Comparison of ENCODE assay signal across 8 cellular contexts in the genomic region with DNA sequence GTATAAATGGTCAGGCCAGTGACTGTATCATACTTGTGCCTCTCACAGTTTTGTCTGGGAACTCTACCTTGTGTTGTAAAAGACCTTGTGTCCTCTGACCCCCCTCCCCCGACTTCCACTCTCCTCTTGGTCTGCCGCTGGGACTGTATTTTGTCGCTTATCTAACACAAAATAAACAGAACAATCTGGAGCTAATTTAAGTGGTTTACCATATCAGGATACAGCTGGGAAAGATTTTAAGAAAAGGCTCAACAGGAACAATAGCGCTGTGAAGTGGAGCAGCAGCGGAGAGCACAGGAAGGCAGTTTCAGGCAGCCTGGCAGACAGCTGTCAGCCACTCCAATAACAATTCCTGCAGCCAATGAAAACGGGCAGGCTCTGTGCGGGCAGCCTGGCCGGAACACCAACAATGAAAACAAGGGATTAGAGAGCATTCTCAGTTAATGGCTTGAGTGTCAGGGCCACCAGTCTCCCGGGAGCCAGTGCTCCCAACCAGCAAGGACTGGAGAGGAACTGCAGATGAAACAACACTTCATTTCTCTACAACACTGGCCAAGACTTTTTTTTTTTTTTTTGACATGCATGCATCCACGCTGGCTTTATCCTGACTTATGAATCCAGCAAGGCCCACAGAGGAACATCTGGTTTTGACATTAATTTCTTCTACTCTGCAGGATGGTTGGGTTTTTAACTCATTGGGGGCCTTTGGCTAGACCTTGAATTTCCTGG.
A peak's percentile ranks its signal among the peaks of the same experiment; 100 is the strongest.
DNase-seq lines count a peak whose midpoint lies in the region; ATAC-seq and TF ChIP-seq lines count a peak whose summit lies in the region.

No MANE protein-coding gene starts in this region.

- H3K4me3 ChIP-seq in breast epithelium, result peak overlapping the region in 1 of 3 donors; percentile 38

- no peak for TF ChIP-seq POLR2A in breast epithelium (IDR thresholded peaks at IDR 0.05)

- H3K27me3 Mint-ChIP-seq in MCF 10A (ENCODE audit: insufficient read depth, unreplicated experiment), result no peaks in the 10 kb centered on the region
- H3K27me3 Mint-ChIP-seq in activated T-helper 2 cell treated with anti-CD3 and anti-CD28 coated beads, Interferon-gamma antibody, Interleukin-2, Interleukin-4, amounts not matched to agents 10 μg/mL and 5 μg/mL and 100 μg/mL, durations not matched to agents 14 hours and 24 hours and 36 hours (ENCODE audit: low read depth), result no peaks in the 10 kb centered on the region
- no peaks in the 10 kb centered on the region for H3K27me3 Mint-ChIP-seq in effector memory CD8-positive, alpha-beta T cell

- no TSS peak for BruUV-seq in MCF 10A (replicated peaks; lab: Mats Ljungman, UMichigan)

- H3K4me1 ChIP-seq in breast epithelium, result no peaks in the 10 kb centered on the region

- CTCF ChIA-PET in MCF 10A (lab: Yijun Ruan, JAX), result no interaction called here

- H3K36me3 Mint-ChIP-seq in MCF 10A (ENCODE audit: insufficient read depth, unreplicated experiment), result no peaks in the 10 kb centered on the region
- H3K36me3 Mint-ChIP-seq in activated T-helper 2 cell treated with anti-CD3 and anti-CD28 coated beads, Interferon-gamma antibody, Interleukin-2, Interleukin-4, amounts not matched to agents 10 μg/mL and 5 μg/mL and 100 μg/mL, durations not matched to agents 14 hours and 24 hours and 36 hours (ENCODE audit: low read depth), result peaks cover 2% of the 10 kb centered on the region
- peaks cover 4% of the 10 kb centered on the region for H3K36me3 Mint-ChIP-seq in effector memory CD8-positive, alpha-beta T cell (ENCODE audit: insufficient read depth)

- intact Hi-C loops in breast epithelium (cut with DNase I; ENCODE audit: low total_unique reads) (loop anchor here (5.0 kb wide), 1 partner anchor 1104 kb away; no protein-coding TSS in a partner anchor), MCF 10A (cut with micrococcal nuclease) (no loop called here), cardiac septum (cut with DNase I) (loop anchor here (2.0 to 5.0 kb wide), 2 partner anchors 230 to 361 kb away; no protein-coding TSS in a partner anchor), sciatic nerve (cut with DNase I) (no loop called here)
- intact Hi-C loops in activated T-helper 2 cell treated with anti-CD3 and anti-CD28 coated beads, Interferon-gamma antibody, Interleukin-2, Interleukin-4, amounts not matched to agents 10 μg/mL and 5 μg/mL and 100 μg/mL, durations not matched to agents 14 hours and 24 hours and 36 hours (cut with micrococcal nuclease), result no loop called here

- H3K36me3 ChIP-seq in breast epithelium, result no peaks in the 10 kb centered on the region

- H3K27ac Mint-ChIP-seq in MCF 10A (ENCODE audit: low read depth, unreplicated experiment), result no peak overlapping the region
- no peak overlapping the region for H3K27ac Mint-ChIP-seq in activated T-helper 2 cell treated with anti-CD3 and anti-CD28 coated beads, Interferon-gamma antibody, Interleukin-2, Interleukin-4, amounts not matched to agents 10 μg/mL and 5 μg/mL and 100 μg/mL, durations not matched to agents 14 hours and 24 hours and 36 hours
- H3K27ac Mint-ChIP-seq in effector memory CD8-positive, alpha-beta T cell, result no peak overlapping the region

- H3K27ac ChIP-seq in breast epithelium, result peak overlapping the region; percentile 52 to 77

- ATAC-seq in sciatic nerve, result peak; percentile 86
- ATAC-seq in effector memory CD8-positive, alpha-beta T cell (replicated peaks), result no peak

- no peak overlapping the region for H3K4me3 Mint-ChIP-seq in MCF 10A (ENCODE audit: unreplicated experiment)
- no peak overlapping the region for H3K4me3 Mint-ChIP-seq in activated T-helper 2 cell treated with anti-CD3 and anti-CD28 coated beads, Interferon-gamma antibody, Interleukin-2, Interleukin-4, amounts not matched to agents 10 μg/mL and 5 μg/mL and 100 μg/mL, durations not matched to agents 14 hours and 24 hours and 36 hours (ENCODE audit: low read depth)
- H3K4me3 Mint-ChIP-seq in effector memory CD8-positive, alpha-beta T cell, result no peak overlapping the region

- H3K4me1 Mint-ChIP-seq in MCF 10A (ENCODE audit: insufficient read depth, unreplicated experiment), result no peaks in the 10 kb centered on the region
- peaks cover 16% of the 10 kb centered on the region for H3K4me1 Mint-ChIP-seq in activated T-helper 2 cell treated with anti-CD3 and anti-CD28 coated beads, Interferon-gamma antibody, Interleukin-2, Interleukin-4, amounts not matched to agents 10 μg/mL and 5 μg/mL and 100 μg/mL, durations not matched to agents 14 hours and 24 hours and 36 hours (ENCODE audit: low read depth)
- no peaks in the 10 kb centered on the region for H3K4me1 Mint-ChIP-seq in effector memory CD8-positive, alpha-beta T cell (ENCODE audit: low read depth in 2 of 2)

- DNase-seq in breast epithelium (ENCODE audit: low spot score in 2 of 2) (no peak), MCF 10A (ENCODE audit: unreplicated experiment) (no peak), SW480 (ENCODE audit: low spot score) (peak; percentile 40), cardiac septum (ENCODE audit: low spot score) (peak; percentile 79), sciatic nerve (ENCODE audit: low spot score) (peak; percentile 63)
- no peak for DNase-seq in activated T-helper 2 cell treated with anti-CD3 and anti-CD28 coated beads, Interferon-gamma antibody, Interleukin-2, Interleukin-4, amounts not matched to agents 10 μg/mL and 5 μg/mL and 100 μg/mL, durations not matched to agents 14 hours and 24 hours and 36 hours (ENCODE audit: low spot score)
- no peak for DNase-seq in effector memory CD8-positive, alpha-beta T cell
- no peak for DNase-seq in stimulated activated CD4-positive, alpha-beta T cell treated with anti-CD3 and anti-CD28 coated beads, Interleukin-1b, Interleukin-23, amount 100 ng/mL, for 48 hours

- no peaks in the 10 kb centered on the region for H3K9me3 ChIP-seq in breast epithelium

- POLR2A ChIA-PET in MCF 10A (lab: Yijun Ruan, JAX), result interaction anchor here (0.7 kb wide), 1 partner anchor 11 kb away, joined by 3 read pairs; no protein-coding TSS in a partner anchor

- no peaks in the 10 kb centered on the region for H3K27me3 ChIP-seq in breast epithelium

- H3K9me3 Mint-ChIP-seq in MCF 10A (ENCODE audit: unreplicated experiment), result no peaks in the 10 kb centered on the region
- no peaks in the 10 kb centered on the region for H3K9me3 Mint-ChIP-seq in activated T-helper 2 cell treated with anti-CD3 and anti-CD28 coated beads, Interferon-gamma antibody, Interleukin-2, Interleukin-4, amounts not matched to agents 10 μg/mL and 5 μg/mL and 100 μg/mL, durations not matched to agents 14 hours and 24 hours and 36 hours
- no peaks in the 10 kb centered on the region for H3K9me3 Mint-ChIP-seq in effector memory CD8-positive, alpha-beta T cell

- TF ChIP-seq CTCF in breast epithelium (IDR thresholded peaks at IDR 0.05) (no peak), MCF 10A (IDR thresholded peaks at IDR 0.05; ENCODE audit: unreplicated experiment) (no peak)

Comparison
In these comparisons a context has a peak if more than half of its experiments do, and no peak if none do; other contexts are left out.
1. intact Hi-C loops: an anchor here in breast epithelium (5.0 kb wide) and cardiac septum (2.0 to 5.0 kb wide); none called in MCF 10A, sciatic nerve and activated T-helper 2 cell treated with anti-CD3 and anti-CD28 coated beads, Interferon-gamma antibody, Interleukin-2, Interleukin-4, amounts not matched to agents 10 μg/mL and 5 μg/mL and 100 μg/mL, durations not matched to agents 14 hours and 24 hours and 36 hours.
2. DNase-seq: peak in SW480 (single experiment), cardiac septum (single experiment) and sciatic nerve (single experiment); none in breast epithelium (0 of 2), MCF 10A (single experiment), activated T-helper 2 cell treated with anti-CD3 and anti-CD28 coated beads, Interferon-gamma antibody, Interleukin-2, Interleukin-4, amounts not matched to agents 10 μg/mL and 5 μg/mL and 100 μg/mL, durations not matched to agents 14 hours and 24 hours and 36 hours (single experiment), effector memory CD8-positive, alpha-beta T cell (0 of 3) and stimulated activated CD4-positive, alpha-beta T cell treated with anti-CD3 and anti-CD28 coated beads, Interleukin-1b, Interleukin-23, amount 100 ng/mL, for 48 hours (single experiment).